8 cellular contexts compared by ENCODE assay signal in genomic region chr15:61871926-61872522, GRCh38.
DNase-seq lines count a peak whose midpoint lies in the region; ATAC-seq, FAIRE-seq and TF ChIP-seq lines count a peak whose summit lies in the region.

No MANE protein-coding gene starts in this region.

- ATAC-seq in left cardiac atrium: no peak
- ATAC-seq in GM19463 (IDR thresholded peaks at IDR 0.05; ENCODE audit: unreplicated experiment): no peak
- ATAC-seq in GM18858 (IDR thresholded peaks at IDR 0.05; ENCODE audit: unreplicated experiment): no peak

- H3K9me3 ChIP-seq in cardiac muscle cell (ENCODE audit: low read depth): no peaks in the 10 kb centered on the region

- H3K27me3 ChIP-seq in cardiac muscle cell: no peaks in the 10 kb centered on the region

- DNase-seq in cardiac muscle cell (ENCODE audit: low read depth in 1 of 2, low spot score in 1 of 2) (peak; percentile 7 to 44), left cardiac atrium (no peak), NCI-H748 treated with DMSO at 0.1 percent for 48 hours (lab: John Stamatoyannopoulos, UW) (peak; percentile 5), retinal pigment epithelial cell (ENCODE audit: low read depth) (no peak), MV-4-11 (lab: John Stamatoyannopoulos, UW) (no peak)

- peak; percentile 85 for FAIRE-seq in endometrium (lab: Jason Lieb, UNC)

- no peak overlapping the region for H3K27ac ChIP-seq in cardiac muscle cell

- no peak overlapping the region for H3K4me3 ChIP-seq in cardiac muscle cell
- no peak overlapping the region for H3K4me3 ChIP-seq in retinal pigment epithelial cell (ENCODE audit: low read length)

- TF ChIP-seq CTCF in cardiac muscle cell (IDR thresholded peaks at IDR 0.05; ENCODE audit: low read depth, low read length) (peak; percentile 55), retinal pigment epithelial cell (conservative IDR thresholded peaks at IDR 0.05; ENCODE audit: low read depth, low read length) (peak; percentile 50)

- H3K36me3 ChIP-seq in cardiac muscle cell: peaks cover 2% of the 10 kb centered on the region

- H3K4me1 ChIP-seq in cardiac muscle cell (ENCODE audit: low read depth): no peaks in the 10 kb centered on the region

- intact Hi-C loops in left cardiac atrium (cut with DNase I): loop anchor here (5.0 to 10.0 kb wide), 3 partner anchors 193 to 435 kb away; partner anchors contain the start of genes C2CD4A (in 1 of the 2) and VPS13C (in 1 of the 2)

Comparison
In these comparisons a context has a peak if more than half of its experiments do, and no peak if none do; other contexts are left out.
1. DNase-seq: peak in cardiac muscle cell (2 of 2) and NCI-H748 treated with DMSO at 0.1 percent for 48 hours (single experiment); none in left cardiac atrium (single experiment), retinal pigment epithelial cell (single experiment) and MV-4-11 (single experiment).